In genomic region chr19:38949580-38950367, GRCh38 we compare ENCODE assay signal across 9 cellular contexts. TPM values are rescaled to one million over a fixed set of nuclear protein-coding genes. Genes with fewer than 3 reads are reported as not detected.
DNase-seq lines count a peak whose midpoint lies in the region; ATAC-seq and TF ChIP-seq lines count a peak whose summit lies in the region.
"Had no signal": no experiment of that assay in that cellular context is flagged by ENCODE, and none has a peak within 500 bp of the region (broad histone marks: within the 10 kb centered on the region; RNA-seq: fewer than 3 reads in every experiment).

No MANE protein-coding gene starts in this region.

- H3K4me3 Mint-ChIP-seq in activated naive CD4-positive, alpha-beta T cell treated with anti-CD3 and anti-CD28 coated beads for 36 hours = peak overlapping the region; percentile 53

- POLR2A ChIA-PET in PC-3 (lab: Charles Lee; ENCODE audit: unreplicated experiment) = interaction anchor here (0.6 kb wide), 1 partner anchor 124 kb away, joined by 6 read pairs; no protein-coding TSS in a partner anchor

- H3K36me3 Mint-ChIP-seq in activated naive CD4-positive, alpha-beta T cell treated with anti-CD3 and anti-CD28 coated beads for 36 hours (ENCODE audit: low read depth) = no peaks in the 10 kb centered on the region

- H3K27me3 ChIP-seq in PC-3 (ENCODE audit: low read length) = no peaks in the 10 kb centered on the region
- H3K27me3 ChIP-seq: SJSA1 had no signal

- ATAC-seq in GM19395 (IDR thresholded peaks at IDR 0.05; ENCODE audit: unreplicated experiment) = peak; percentile 69
- no peak for ATAC-seq in PC-3
- peak; percentile 92 for ATAC-seq in stimulated activated naive CD8-positive, alpha-beta T cell treated with anti-CD3 and anti-CD28 coated beads, Interleukin-15, Interleukin-2, amounts not matched to agents 100 U/mL and 50 U/mL, for 24 hours
- ATAC-seq in HG02610 (IDR thresholded peaks at IDR 0.05; ENCODE audit: unreplicated experiment) = no peak
- no peak for ATAC-seq in HG03045 (IDR thresholded peaks at IDR 0.05; ENCODE audit: unreplicated experiment)

- peaks cover 24% of the 10 kb centered on the region for H3K27me3 Mint-ChIP-seq in activated naive CD4-positive, alpha-beta T cell treated with anti-CD3 and anti-CD28 coated beads for 36 hours (ENCODE audit: low read depth)

- no peaks in the 10 kb centered on the region for H3K79me2 ChIP-seq in PC-3 (ENCODE audit: low read length)

- no peaks in the 10 kb centered on the region for H3K9me3 Mint-ChIP-seq in activated naive CD4-positive, alpha-beta T cell treated with anti-CD3 and anti-CD28 coated beads for 36 hours

- no peaks in the 10 kb centered on the region for H4K20me1 ChIP-seq in PC-3 (ENCODE audit: low read length)

- H2AFZ ChIP-seq in PC-3 (ENCODE audit: low read length) = no peak overlapping the region

- CTCF ChIA-PET in PC-3 (lab: Charles Lee) = no interaction called here
- CTCF ChIA-PET in activated naive CD4-positive, alpha-beta T cell treated with anti-CD3 and anti-CD28 coated beads for 36 hours (lab: Charles Lee) = no interaction called here

- H3K4me1 ChIP-seq in PC-3 (ENCODE audit: insufficient read depth, low read length) = no peaks in the 10 kb centered on the region
- H3K4me1 ChIP-seq: SJSA1 had no signal

- peaks cover 12% of the 10 kb centered on the region for H3K4me1 Mint-ChIP-seq in activated naive CD4-positive, alpha-beta T cell treated with anti-CD3 and anti-CD28 coated beads for 36 hours (ENCODE audit: low read depth)

- no peaks in the 10 kb centered on the region for H3K9me3 ChIP-seq in PC-3 (ENCODE audit: low read length)
- H3K9me3 ChIP-seq: SJSA1 had no signal

- no peak overlapping the region for H3K9ac ChIP-seq in PC-3 (ENCODE audit: low read length)

- BruUV-seq in PC-3 (replicated peaks; lab: Mats Ljungman, UMichigan) = no TSS peak

- H3K9me2 ChIP-seq in PC-3 (replicated peaks; ENCODE audit: low read length) = no peaks in the 10 kb centered on the region

- H3K27ac Mint-ChIP-seq in activated naive CD4-positive, alpha-beta T cell treated with anti-CD3 and anti-CD28 coated beads for 36 hours = no peak overlapping the region

- no peak overlapping the region for H3K4me2 ChIP-seq in PC-3 (ENCODE audit: low read length)

- intact Hi-C loops in PC-3 (cut with micrococcal nuclease) = loop anchor here (10.0 kb wide), 1 partner anchor 545 kb away; the partner anchor contains the start of gene FAM98C
- intact Hi-C loops in activated naive CD4-positive, alpha-beta T cell treated with anti-CD3 and anti-CD28 coated beads for 36 hours (cut with micrococcal nuclease) = no loop called here

- peak; percentile 20 for DNase-seq in PC-3
- DNase-seq in activated naive CD4-positive, alpha-beta T cell treated with anti-CD3 and anti-CD28 coated beads for 36 hours = peak; percentile 88
- peak; percentile 94 for DNase-seq in germinal center (ENCODE audit: low spot score)
- peak; percentile 82 for DNase-seq in occipital lobe (lab: John Stamatoyannopoulos, UW)
- peak; percentile 91 for DNase-seq in stimulated activated naive CD8-positive, alpha-beta T cell treated with anti-CD3 and anti-CD28 coated beads, Interleukin-15, Interleukin-2, amounts not matched to agents 100 U/mL and 50 U/mL, for 24 hours

- H3K36me3 ChIP-seq in PC-3 (ENCODE audit: low read depth, low read length) = no peaks in the 10 kb centered on the region
- H3K36me3 ChIP-seq: SJSA1 had no signal

- no peak for TF ChIP-seq CTCF in PC-3 (conservative IDR thresholded peaks at IDR 0.05; ENCODE audit: low read depth, low read length)

- no peaks in the 10 kb centered on the region for H3F3A ChIP-seq in PC-3 (ENCODE audit: low read length, unreplicated experiment)

- no peak overlapping the region for H3K4me3 ChIP-seq in PC-3 (ENCODE audit: low read length)
- H3K4me3 ChIP-seq: SJSA1 had no signal

- H3K27ac ChIP-seq in PC-3 (ENCODE audit: low read length) = no peak overlapping the region
- H3K27ac ChIP-seq: SJSA1 had no signal

RNA-seq across cellular contexts. Expression of gene MRPS12, which starts 19.0 kb away (rescaled TPM):
- total RNA-seq in PC-3 (2014; rRNA removed) (143 and 156 TPM in 2 replicates), occipital lobe (13.1 TPM)
- total RNA-seq in activated naive CD4-positive, alpha-beta T cell treated with anti-CD3 and anti-CD28 coated beads for 36 hours = 10 to 100 TPM; 49.0 to 56.0 TPM

RNA-seq across cellular contexts. Expression of gene SARS2, which starts 19.2 kb away (rescaled TPM):
- total RNA-seq in PC-3 (2014; rRNA removed) (26.7 and 28.3 TPM in 2 replicates), occipital lobe (5.0 TPM)
- 10 to 100 TPM; 43.6 to 52.6 TPM for total RNA-seq in activated naive CD4-positive, alpha-beta T cell treated with anti-CD3 and anti-CD28 coated beads for 36 hours

RNA-seq across cellular contexts. Expression of gene FBXO17, which starts 25.8 kb away (rescaled TPM):
- total RNA-seq in PC-3 (2014; rRNA removed) (not detected in 2 replicates), occipital lobe (3.6 TPM)
- under 1 TPM in 1 of 2 experiments, not detected in 1; 0.07 TPM for total RNA-seq in activated naive CD4-positive, alpha-beta T cell treated with anti-CD3 and anti-CD28 coated beads for 36 hours

RNA-seq across cellular contexts. Expression of gene CCER2, which starts 37.8 kb away (rescaled TPM):
- 0.26 TPM in 1 of 2 replicates, not detected in the other for total RNA-seq in PC-3 (2014; rRNA removed)
- total RNA-seq in activated naive CD4-positive, alpha-beta T cell treated with anti-CD3 and anti-CD28 coated beads for 36 hours = under 1 TPM; 0.26 to 0.44 TPM
- total RNA-seq in occipital lobe = 1.1 TPM
- total RNA-seq: SJSA1 had no signal

RNA-seq across cellular contexts. Expression of gene NFKBIB, which starts 50.0 kb away (rescaled TPM):
- total RNA-seq in PC-3 (2014; rRNA removed) = 43.7 and 44.9 TPM in 2 replicates
- total RNA-seq in activated naive CD4-positive, alpha-beta T cell treated with anti-CD3 and anti-CD28 coated beads for 36 hours = 10 to 100 TPM; 47.2 to 52.7 TPM
- total RNA-seq in occipital lobe = 4.1 TPM

Comparison
In these comparisons a context has a peak if more than half of its experiments do, and no peak if none do; other contexts are left out.
1. ATAC-seq: peak in GM19395 (single experiment) and stimulated activated naive CD8-positive, alpha-beta T cell treated with anti-CD3 and anti-CD28 coated beads, Interleukin-15, Interleukin-2, amounts not matched to agents 100 U/mL and 50 U/mL, for 24 hours (single experiment); none in PC-3 (single experiment), HG02610 (single experiment) and HG03045 (single experiment).
2. DNase-seq: peak in every context shown above with its lines; median percentile 94 in germinal center; 91 in stimulated activated naive CD8-positive, alpha-beta T cell treated with anti-CD3 and anti-CD28 coated beads, Interleukin-15, Interleukin-2, amounts not matched to agents 100 U/mL and 50 U/mL, for 24 hours; 88 in activated naive CD4-positive, alpha-beta T cell treated with anti-CD3 and anti-CD28 coated beads for 36 hours; 82 in occipital lobe; 20 in PC-3.